ENCODE assay signal across 1 cellular context in genomic region chr4:158553364-158553763, GRCh38.
TF ChIP-seq lines count a peak whose summit lies in the region.

No MANE protein-coding gene starts in this region.

TF ChIP-seq in GM23338, 12 proteins besides CTCF, POLR2A, EP300 and RAD21 (continued from another document):
- TF ChIP-seq, protein P1, sequence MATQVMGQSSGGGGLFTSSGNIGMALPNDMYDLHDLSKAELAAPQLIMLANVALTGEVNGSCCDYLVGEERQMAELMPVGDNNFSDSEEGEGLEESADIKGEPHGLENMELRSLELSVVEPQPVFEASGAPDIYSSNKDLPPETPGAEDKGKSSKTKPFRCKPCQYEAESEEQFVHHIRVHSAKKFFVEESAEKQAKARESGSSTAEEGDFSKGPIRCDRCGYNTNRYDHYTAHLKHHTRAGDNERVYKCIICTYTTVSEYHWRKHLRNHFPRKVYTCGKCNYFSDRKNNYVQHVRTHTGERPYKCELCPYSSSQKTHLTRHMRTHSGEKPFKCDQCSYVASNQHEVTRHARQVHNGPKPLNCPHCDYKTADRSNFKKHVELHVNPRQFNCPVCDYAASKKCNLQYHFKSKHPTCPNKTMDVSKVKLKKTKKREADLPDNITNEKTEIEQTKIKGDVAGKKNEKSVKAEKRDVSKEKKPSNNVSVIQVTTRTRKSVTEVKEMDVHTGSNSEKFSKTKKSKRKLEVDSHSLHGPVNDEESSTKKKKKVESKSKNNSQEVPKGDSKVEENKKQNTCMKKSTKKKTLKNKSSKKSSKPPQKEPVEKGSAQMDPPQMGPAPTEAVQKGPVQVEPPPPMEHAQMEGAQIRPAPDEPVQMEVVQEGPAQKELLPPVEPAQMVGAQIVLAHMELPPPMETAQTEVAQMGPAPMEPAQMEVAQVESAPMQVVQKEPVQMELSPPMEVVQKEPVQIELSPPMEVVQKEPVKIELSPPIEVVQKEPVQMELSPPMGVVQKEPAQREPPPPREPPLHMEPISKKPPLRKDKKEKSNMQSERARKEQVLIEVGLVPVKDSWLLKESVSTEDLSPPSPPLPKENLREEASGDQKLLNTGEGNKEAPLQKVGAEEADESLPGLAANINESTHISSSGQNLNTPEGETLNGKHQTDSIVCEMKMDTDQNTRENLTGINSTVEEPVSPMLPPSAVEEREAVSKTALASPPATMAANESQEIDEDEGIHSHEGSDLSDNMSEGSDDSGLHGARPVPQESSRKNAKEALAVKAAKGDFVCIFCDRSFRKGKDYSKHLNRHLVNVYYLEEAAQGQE (IDR thresholded peaks at IDR 0.05; ENCODE audit: unreplicated experiment), result no peak
- TF ChIP-seq EZH2 (IDR thresholded peaks at IDR 0.05; ENCODE audit: low read depth, unreplicated experiment) (no peak), ZNF462 (CRISPR knock-in tag; IDR thresholded peaks at IDR 0.05) (no peak), ETS1 (IDR thresholded peaks at IDR 0.05) (no peak), CREB1 (CRISPR knock-in tag; IDR thresholded peaks at IDR 0.05; ENCODE audit: low read depth) (no peak), ZNF114 (CRISPR knock-in tag; IDR thresholded peaks at IDR 0.05) (no peak), EZH2phosphoT487 (IDR thresholded peaks at IDR 0.05; ENCODE audit: unreplicated experiment) (no peak), ZNF331 (CRISPR knock-in tag; IDR thresholded peaks at IDR 0.05; ENCODE audit: low read depth) (no peak), POLR2AphosphoS5 (IDR thresholded peaks at IDR 0.05; ENCODE audit: low read depth) (no peak)
